11 cellular contexts compared by ENCODE assay signal in the genomic region with DNA sequence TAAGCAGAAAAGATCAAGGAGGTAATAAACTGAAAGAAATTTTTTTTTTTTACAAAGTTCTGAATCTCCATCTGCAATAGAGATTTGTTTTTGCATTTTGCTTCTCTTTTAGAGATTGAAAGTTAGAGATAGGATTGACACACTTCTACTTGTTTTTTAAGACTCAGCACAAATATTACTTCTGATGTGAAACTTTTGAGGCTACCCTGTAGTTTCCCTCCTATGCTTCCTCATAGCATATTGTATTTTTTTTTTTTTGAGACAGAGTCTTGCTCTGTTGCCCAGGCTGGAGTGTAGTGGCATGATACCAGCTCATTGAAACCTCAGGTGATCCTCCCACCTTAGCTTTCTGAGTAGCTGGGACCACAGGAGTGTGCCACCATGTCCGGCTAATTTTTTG. TPM values are rescaled to one million over a fixed set of nuclear protein-coding genes. Genes with fewer than 3 reads are reported as not detected.
DNase-seq lines count a peak whose midpoint lies in the region; ATAC-seq and TF ChIP-seq lines count a peak whose summit lies in the region.
"Had no signal": no experiment of that assay in that cellular context is flagged by ENCODE, and none has a peak within 500 bp of the region (broad histone marks: within the 10 kb centered on the region; RNA-seq: fewer than 3 reads in every experiment).

No MANE protein-coding gene starts in this region.

- H3K36me3 Mint-ChIP-seq in activated CD4-positive, alpha-beta T cell treated with anti-CD3 and anti-CD28 coated beads, Interleukin-2, amount 10 ng/mL, durations not matched to agents 24 days and 14 days (ENCODE audit: low read depth): no peaks in the 10 kb centered on the region
- no peaks in the 10 kb centered on the region for H3K36me3 Mint-ChIP-seq in activated B cell treated with CpG ODN at 0.5 μM for 24 hours (ENCODE audit: low read depth)
- H3K36me3 Mint-ChIP-seq: type B pancreatic cell had no signal

- intact Hi-C loops in activated CD4-positive, alpha-beta T cell treated with anti-CD3 and anti-CD28 coated beads, Interleukin-2, amount 10 ng/mL, durations not matched to agents 24 days and 14 days (cut with micrococcal nuclease): loop anchor here (5.0 to 10.0 kb wide), 2 partner anchors 118 to 285 kb away; partner anchors contain the start of gene WDR89
- intact Hi-C loops in activated B cell treated with CpG ODN at 0.5 μM for 24 hours (cut with micrococcal nuclease): loop anchor here (2.0 kb wide), 1 partner anchor 13 kb away; no protein-coding TSS in a partner anchor

- no peak for DNase-seq in activated CD4-positive, alpha-beta T cell treated with anti-CD3 and anti-CD28 coated beads, Interleukin-2, amount 10 ng/mL, durations not matched to agents 24 days and 14 days
- DNase-seq in activated CD4-positive, alpha-beta T cell treated with anti-CD3 and anti-CD28 coated beads, Interleukin-2, amount 50 U/mL, for 48 hours: no peak
- DNase-seq in activated B cell treated with CpG ODN at 0.5 μM for 24 hours: no peak
- DNase-seq in stimulated activated naive CD8-positive, alpha-beta T cell treated with anti-CD3 and anti-CD28 coated beads, Interleukin-15, Interleukin-2, amounts not matched to agents 100 U/mL and 50 U/mL, for 24 hours: no peak
- no peak for DNase-seq in upper lobe of left lung
- no peak for DNase-seq in omental fat pad (ENCODE audit: low spot score)
- no peak for DNase-seq in occipital lobe (lab: John Stamatoyannopoulos, UW)
- DNase-seq: NCI-H1105 treated with DMSO at 0.1 percent for 48 hours had no signal

- no peaks in the 10 kb centered on the region for H3K36me3 ChIP-seq in upper lobe of left lung
- H3K36me3 ChIP-seq: gastroesophageal sphincter had no signal

- H3K9me3 Mint-ChIP-seq in activated CD4-positive, alpha-beta T cell treated with anti-CD3 and anti-CD28 coated beads, Interleukin-2, amount 10 ng/mL, durations not matched to agents 24 days and 14 days: no peaks in the 10 kb centered on the region
- H3K9me3 Mint-ChIP-seq in activated B cell treated with CpG ODN at 0.5 μM for 24 hours: no peaks in the 10 kb centered on the region

- 95 to 100% methylated on average over 1 of the region's 1 CpG for WGBS in upper lobe of left lung, 2 donors

- no peak for TF ChIP-seq EP300 in upper lobe of left lung (IDR thresholded peaks at IDR 0.05)

- H3K27me3 ChIP-seq in upper lobe of left lung: no peaks in the 10 kb centered on the region
- H3K27me3 ChIP-seq: gastroesophageal sphincter had no signal

- H3K4me1 Mint-ChIP-seq in activated CD4-positive, alpha-beta T cell treated with anti-CD3 and anti-CD28 coated beads, Interleukin-2, amount 10 ng/mL, durations not matched to agents 24 days and 14 days: peaks cover 11% of the 10 kb centered on the region
- peaks cover 10% of the 10 kb centered on the region for H3K4me1 Mint-ChIP-seq in activated B cell treated with CpG ODN at 0.5 μM for 24 hours

- no peak for TF ChIP-seq POLR2A in upper lobe of left lung (IDR thresholded peaks at IDR 0.05)

- H3K9me3 ChIP-seq in upper lobe of left lung: no peaks in the 10 kb centered on the region
- H3K9me3 ChIP-seq: gastroesophageal sphincter had no signal

- peak overlapping the region; percentile 93 for H3K27ac Mint-ChIP-seq in activated CD4-positive, alpha-beta T cell treated with anti-CD3 and anti-CD28 coated beads, Interleukin-2, amount 10 ng/mL, durations not matched to agents 24 days and 14 days
- peak overlapping the region; percentile 83 for H3K27ac Mint-ChIP-seq in activated B cell treated with CpG ODN at 0.5 μM for 24 hours
- H3K27ac Mint-ChIP-seq: type B pancreatic cell had no signal

- H3K4me3 ChIP-seq in upper lobe of left lung: no peak overlapping the region
- H3K4me3 ChIP-seq: gastroesophageal sphincter had no signal

- peaks cover 0 to 5% (median 0%) of the 10 kb centered on the region in 4 donors for H3K4me1 ChIP-seq in upper lobe of left lung
- H3K4me1 ChIP-seq: gastroesophageal sphincter had no signal

- ATAC-seq in HG02852 (IDR thresholded peaks at IDR 0.05; ENCODE audit: unreplicated experiment) (peak; percentile 71), activated B cell treated with CpG ODN at 0.5 μM for 24 hours (ENCODE audit: low read depth) (peak; percentile 71), upper lobe of left lung (ENCODE audit: low FRiP score in 2 of 2) (no peak), omental fat pad (ENCODE audit: low FRiP score) (no peak)
- ATAC-seq in stimulated activated naive CD8-positive, alpha-beta T cell treated with anti-CD3 and anti-CD28 coated beads, Interleukin-15, Interleukin-2, amounts not matched to agents 100 U/mL and 50 U/mL, for 24 hours: peak; percentile 28
- ATAC-seq: gastroesophageal sphincter had no signal

- CTCF ChIA-PET in activated B cell treated with CpG ODN at 0.5 μM for 24 hours (lab: Charles Lee): interaction anchor here (2.2 kb wide), 1 partner anchor 10 kb away, joined by 8 read pairs; no protein-coding TSS in a partner anchor

- POLR2A ChIA-PET in activated B cell treated with CpG ODN at 0.5 μM for 24 hours (lab: Charles Lee): interaction anchor here (0.7 to 1.4 kb wide), 2 partner anchors 92 to 118 kb away, joined by 3 to 5 read pairs; partner anchors contain the start of gene WDR89

- H3K4me3 Mint-ChIP-seq in activated CD4-positive, alpha-beta T cell treated with anti-CD3 and anti-CD28 coated beads, Interleukin-2, amount 10 ng/mL, durations not matched to agents 24 days and 14 days: peak overlapping the region; percentile 81
- peak overlapping the region; percentile 61 for H3K4me3 Mint-ChIP-seq in activated B cell treated with CpG ODN at 0.5 μM for 24 hours
- H3K4me3 Mint-ChIP-seq: type B pancreatic cell had no signal

- TF ChIP-seq CTCF in activated B cell treated with CpG ODN at 0.5 μM for 24 hours (IDR thresholded peaks at IDR 0.05) (no peak), upper lobe of left lung (IDR thresholded peaks at IDR 0.05) (no peak), omental fat pad (IDR thresholded peaks at IDR 0.05) (no peak)

- no peaks in the 10 kb centered on the region for H3K27me3 Mint-ChIP-seq in activated CD4-positive, alpha-beta T cell treated with anti-CD3 and anti-CD28 coated beads, Interleukin-2, amount 10 ng/mL, durations not matched to agents 24 days and 14 days
- no peaks in the 10 kb centered on the region for H3K27me3 Mint-ChIP-seq in activated B cell treated with CpG ODN at 0.5 μM for 24 hours
- H3K27me3 Mint-ChIP-seq: type B pancreatic cell had no signal

- no peak overlapping the region for H3K27ac ChIP-seq in upper lobe of left lung
- H3K27ac ChIP-seq: gastroesophageal sphincter had no signal

RNA-seq across cellular contexts. Expression of gene SGPP1, which starts 32.1 kb away (rescaled TPM):
- total RNA-seq in activated CD4-positive, alpha-beta T cell treated with anti-CD3 and anti-CD28 coated beads, Interleukin-2, amount 10 ng/mL, durations not matched to agents 24 days and 14 days: 12.2 and 13.3 TPM in 2 replicates
- total RNA-seq in activated B cell treated with CpG ODN at 0.5 μM for 24 hours (20.9 and 21.2 TPM in 2 replicates), upper lobe of left lung (10 to 100 TPM in 5 of 6 donors, 1 to 10 TPM in 1; 9.4 to 27.8 (median 22.9) TPM), omental fat pad (10 to 100 TPM; 18.9 to 23.5 (median 21.1) TPM), occipital lobe (43.0 TPM)

Comparison
In these comparisons a context has a peak if more than half of its experiments do, and no peak if none do; other contexts are left out.
1. ATAC-seq: peak in HG02852 (single experiment), activated B cell treated with CpG ODN at 0.5 μM for 24 hours (single experiment) and stimulated activated naive CD8-positive, alpha-beta T cell treated with anti-CD3 and anti-CD28 coated beads, Interleukin-15, Interleukin-2, amounts not matched to agents 100 U/mL and 50 U/mL, for 24 hours (single experiment); none in upper lobe of left lung (0 of 2) and omental fat pad (single experiment).